21 cellular contexts compared by ENCODE assay signal in genomic region chr10:43928425-43928968, GRCh38.
"Had no signal": no experiment of that assay in that cellular context is flagged by ENCODE, and none has a peak within 500 bp of the region (broad histone marks: within the 10 kb centered on the region; RNA-seq: fewer than 3 reads in every experiment).

No MANE protein-coding gene starts in this region.

- H3K27ac ChIP-seq: cardiac muscle cell, left lung, neutrophil, right lobe of liver, spleen, thoracic aorta, transverse colon had no signal

- H3K27me3 ChIP-seq: cardiac muscle cell, left lung, neutrophil, right lobe of liver, spleen, transverse colon had no signal

- ATAC-seq: left lung; mucosa of descending colon; naive thymus-derived CD8-positive, alpha-beta T cell; right lobe of liver; stimulated activated memory B cell treated with anti-CD40 and anti-IgM and Interleukin-4, amounts not matched to agents 10 μg/mL and 1 μg/mL and 100 μg/mL, for 72 hours had no signal

- H3K36me3 ChIP-seq: cardiac muscle cell, left lung, neutrophil, right lobe of liver, spleen, thoracic aorta, transverse colon had no signal

- H3K4me3 ChIP-seq: cardiac muscle cell, left lung, mucosa of descending colon, right lobe of liver, spleen, thoracic aorta, transverse colon had no signal

- H3K9me3 ChIP-seq: left lung, mucosa of descending colon, neutrophil, right lobe of liver, spleen, thoracic aorta, transverse colon had no signal

- H3K4me1 ChIP-seq: left lung, right lobe of liver, spleen, transverse colon had no signal

- DNase-seq: cerebellar nuclear complex; dermis blood vessel endothelial cell; effector CD4-positive, alpha-beta T cell; endodermal cell; erythroblast; foreskin melanocyte; hypothalamus; left lung; mucosa of descending colon; naive thymus-derived CD8-positive, alpha-beta T cell; posterior cingulate gyrus; spleen; stimulated activated CD4-positive, alpha-beta T cell treated with anti-CD3 and anti-CD28 coated beads, Interleukin-15, amount 100 ng/mL, for 24 hours; stimulated activated CD4-positive, alpha-beta T cell treated with anti-CD3 and anti-CD28 coated beads, Interleukin-1b, Interleukin-23, amount 100 ng/mL, for 48 hours; stimulated activated CD4-positive, alpha-beta T cell treated with anti-CD3 and anti-CD28 coated beads, Interleukin-4, amount 100 ng/mL, for 24 hours; transverse colon had no signal
